In the genomic region with DNA sequence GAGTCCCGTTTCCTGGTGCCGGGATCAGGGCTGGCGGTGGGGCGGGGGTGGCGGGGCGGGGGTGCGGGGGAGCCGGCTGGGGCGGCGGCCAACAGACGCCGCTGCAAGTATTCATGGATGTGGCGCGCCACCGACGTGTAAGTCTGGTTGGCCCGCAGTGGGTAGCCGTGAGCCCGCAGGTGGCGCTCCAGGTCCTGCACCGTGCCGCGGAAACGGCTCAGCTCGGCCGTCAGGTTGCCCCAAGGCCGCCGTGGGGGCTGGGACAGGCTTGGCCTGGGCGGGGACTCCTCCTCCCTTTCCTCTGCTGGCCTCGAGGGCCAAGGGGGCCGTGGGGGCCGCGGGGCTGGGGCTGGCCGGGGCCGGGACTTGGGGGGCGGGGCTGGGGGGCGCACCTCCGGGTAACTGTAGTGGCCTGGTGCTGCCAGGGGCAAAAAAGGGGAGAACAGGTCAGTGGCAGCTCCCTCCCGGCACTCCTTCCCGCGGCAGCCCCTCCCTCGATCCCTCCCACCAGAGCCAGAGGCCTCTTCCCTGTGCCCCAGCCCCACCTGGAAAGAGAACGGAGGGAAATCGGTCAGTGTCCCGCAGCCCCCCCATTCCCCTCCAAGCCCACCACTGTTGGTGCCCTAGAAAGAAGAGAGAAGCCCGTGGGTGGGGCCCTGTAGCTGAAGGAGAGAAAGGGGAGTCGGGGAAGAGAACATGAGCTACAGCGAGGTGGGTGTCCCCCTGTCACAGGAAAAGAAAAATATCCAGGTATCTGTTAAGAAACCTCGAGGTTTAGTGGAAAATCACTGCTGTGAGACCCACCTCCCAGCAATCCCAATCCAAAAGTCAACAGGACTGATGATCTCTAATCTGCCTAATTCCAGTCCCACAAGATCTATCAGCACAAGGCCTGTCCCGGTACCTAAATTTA, we compare ENCODE assay signal across 9 cellular contexts. TPM values are rescaled to one million over a fixed set of nuclear protein-coding genes. Genes with fewer than 3 reads are reported as not detected.
DNase-seq lines count a peak whose midpoint lies in the region; ATAC-seq and TF ChIP-seq lines count a peak whose summit lies in the region.
"Had no signal": no experiment of that assay in that cellular context is flagged by ENCODE, and none has a peak within 500 bp of the region (broad histone marks: within the 10 kb centered on the region; RNA-seq: fewer than 3 reads in every experiment).

No MANE protein-coding gene starts in this region.

- peak overlapping the region; percentile 80 for H3K27ac ChIP-seq in left ventricle myocardium inferior (replicated peaks)
- peak overlapping the region; percentile 59 to 89 (median 80) for H3K27ac ChIP-seq in spleen

- no peaks in the 10 kb centered on the region for H3K9me3 Mint-ChIP-seq in activated naive CD4-positive, alpha-beta T cell treated with anti-CD3 and anti-CD28 coated beads, Interleukin-2, amount 50 U/mL, for 72 hours

- ATAC-seq in activated naive CD4-positive, alpha-beta T cell treated with anti-CD3 and anti-CD28 coated beads, Interleukin-2, amount 50 U/mL, for 72 hours = peak; percentile 66 to 88
- ATAC-seq in GM18517 (IDR thresholded peaks at IDR 0.05; ENCODE audit: unreplicated experiment) = no peak
- no peak for ATAC-seq in HG02763 (IDR thresholded peaks at IDR 0.05; ENCODE audit: unreplicated experiment)

- H3K9me3 ChIP-seq in left ventricle myocardium inferior (replicated peaks) (no peaks in the 10 kb centered on the region), spleen (no peaks in the 10 kb centered on the region)

- no peaks in the 10 kb centered on the region for H3K36me3 Mint-ChIP-seq in activated naive CD4-positive, alpha-beta T cell treated with anti-CD3 and anti-CD28 coated beads, Interleukin-2, amount 50 U/mL, for 72 hours

- H3K4me1 ChIP-seq in left ventricle myocardium inferior = peaks cover 42% of the 10 kb centered on the region
- H3K4me1 ChIP-seq in spleen = peaks cover 11 to 43% (median 21%) of the 10 kb centered on the region in 6 donors

- H3K27me3 ChIP-seq in left ventricle myocardium inferior (ENCODE audit: low read depth) (peaks cover 21% of the 10 kb centered on the region), spleen (replicated peaks in 1 of 7) (peaks cover 0 to 42% (median 13%) of the 10 kb centered on the region in 7 donors)

- intact Hi-C loops in left ventricle myocardium inferior (cut with micrococcal nuclease) = no loop called here
- intact Hi-C loops in spleen (cut with DNase I; ENCODE audit: low total_unique reads) = no loop called here

- H3K27ac Mint-ChIP-seq in activated naive CD4-positive, alpha-beta T cell treated with anti-CD3 and anti-CD28 coated beads, Interleukin-2, amount 50 U/mL, for 72 hours = no peak overlapping the region

- WGBS in spleen, 5 donors = 14 to 29% (median 16%) methylated on average over 18 to 50 of the region's 50 CpGs

- DNase-seq in NCI-H82 (lab: John Stamatoyannopoulos, UW) (peak; percentile 85), NCI-H82 treated with DMSO at 0.1 percent for 48 hours (lab: John Stamatoyannopoulos, UW; ENCODE audit: unreplicated experiment) (no peak), SW 1271 (lab: John Stamatoyannopoulos, UW) (peak; percentile 30 to 75), left ventricle myocardium inferior (peak; percentile 85), spleen (peak; percentile 94)
- peak in 1 of 2 donors; percentile 83 for DNase-seq in activated naive CD4-positive, alpha-beta T cell treated with anti-CD3 and anti-CD28 coated beads, Interleukin-2, amount 50 U/mL, for 72 hours (ENCODE audit: low spot score in 2 of 2)

- H3K4me3 ChIP-seq in left ventricle myocardium inferior (peak overlapping the region; percentile 52), spleen (peak overlapping the region in 5 of 8 donors; percentile 5 to 58 (median 18))

- TF ChIP-seq POLR2A in spleen (IDR thresholded peaks at IDR 0.05) = no peak

- peaks cover 27% of the 10 kb centered on the region for H3K36me3 ChIP-seq in left ventricle myocardium inferior
- H3K36me3 ChIP-seq in spleen = peaks cover 0 to 10% (median 0%) of the 10 kb centered on the region in 6 donors

- TF ChIP-seq CTCF in left ventricle myocardium inferior (IDR thresholded peaks at IDR 0.05; ENCODE audit: borderline replicate concordance) (peak; percentile 77), spleen (IDR thresholded peaks at IDR 0.05 in 8 of 11, conservative IDR thresholded peaks at IDR 0.05 in 3 of 11) (peak in 10 of 11 experiments; percentile 22 to 77 (median 66))

RNA-seq across cellular contexts. Expression of a gene that starts 21.3 kb away (rescaled TPM):
- 10 to 100 TPM; 10.1 to 30.4 TPM for total RNA-seq in activated naive CD4-positive, alpha-beta T cell treated with anti-CD3 and anti-CD28 coated beads, Interleukin-2, amount 50 U/mL, for 72 hours
- 73.0 TPM for total RNA-seq in left ventricle myocardium inferior
- total RNA-seq in spleen = 100 to 1,000 TPM in 2 of 7 donors, 10 to 100 TPM in 5; 37.6 to 117 (median 72.7) TPM
- polyA plus RNA-seq in spleen = 10 to 100 TPM; 13.7 to 39.3 (median 32.5) TPM

RNA-seq across cellular contexts. Expression of a gene that starts 40.2 kb away (rescaled TPM):
- 100 to 1,000 TPM in 1 of 2 donors, 10 to 100 TPM in 1; 87.5 to 101 TPM for total RNA-seq in activated naive CD4-positive, alpha-beta T cell treated with anti-CD3 and anti-CD28 coated beads, Interleukin-2, amount 50 U/mL, for 72 hours
- 29.1 TPM for total RNA-seq in left ventricle myocardium inferior
- total RNA-seq in spleen = 100 to 1,000 TPM in 4 of 7 donors, 10 to 100 TPM in 3; 79.1 to 126 (median 101) TPM
- polyA plus RNA-seq in spleen = 10 to 100 TPM; 45.3 to 72.7 (median 46.2) TPM

RNA-seq across cellular contexts. Expression of a gene that starts 42.3 kb away (rescaled TPM):
- total RNA-seq in activated naive CD4-positive, alpha-beta T cell treated with anti-CD3 and anti-CD28 coated beads, Interleukin-2, amount 50 U/mL, for 72 hours = 10 to 100 TPM in 1 of 2 donors, 1 to 10 TPM in 1; 9.3 to 15.8 TPM
- total RNA-seq in left ventricle myocardium inferior (2.7 TPM), spleen (1 to 10 TPM; 2.9 to 5.8 (median 4.3) TPM)
- 1 to 10 TPM; 4.7 to 6.1 (median 6.0) TPM for polyA plus RNA-seq in spleen

RNA-seq across cellular contexts. Expression of a gene that starts 49.6 kb away (rescaled TPM):
- under 1 TPM; 0.32 to 0.49 TPM for total RNA-seq in activated naive CD4-positive, alpha-beta T cell treated with anti-CD3 and anti-CD28 coated beads, Interleukin-2, amount 50 U/mL, for 72 hours
- total RNA-seq in left ventricle myocardium inferior = 0.41 TPM
- 10 to 100 TPM in 2 of 7 donors, 1 to 10 TPM in 5; 4.9 to 14.3 (median 7.1) TPM for total RNA-seq in spleen
- 1 to 10 TPM in 2 of 3 donors, under 1 TPM in 1; 0.97 to 2.4 (median 2.2) TPM for polyA plus RNA-seq in spleen
- total RNA-seq: mononuclear cell had no signal

Comparison
In these comparisons a context has a peak if more than half of its experiments do, and no peak if none do; other contexts are left out.
1. ATAC-seq: peak in activated naive CD4-positive, alpha-beta T cell treated with anti-CD3 and anti-CD28 coated beads, Interleukin-2, amount 50 U/mL, for 72 hours (2 of 2); none in GM18517 (single experiment) and HG02763 (single experiment).